ENCODE assay signal across 27 cellular contexts in genomic region chr4:102783006-102783405, GRCh38.
"Had no signal": no experiment of that assay in that cellular context is flagged by ENCODE, and none has a peak within 500 bp of the region (broad histone marks: within the 10 kb centered on the region; RNA-seq: fewer than 3 reads in every experiment).

No MANE protein-coding gene starts in this region.

- H3K9me3 ChIP-seq: gastrocnemius medialis, testis, transverse colon had no signal

- H3K27me3 Mint-ChIP-seq: activated CD4-positive, alpha-beta memory T cell treated with anti-CD3 and anti-CD28 coated beads for 36 hours; activated CD4-positive, alpha-beta T cell treated with anti-CD3 and anti-CD28 coated beads, Interleukin-2, amount 10 ng/mL, durations not matched to agents 24 days and 14 days; activated T-cell treated with anti-CD3 and anti-CD28 coated beads, Interleukin-2, amount 50 U/mL, for 24 hours; activated T-helper 17 cell treated with anti-CD3 and anti-CD28 coated beads, Interleukin-2, amount 50 U/mL, for 72 hours had no signal

- H3K4me3 ChIP-seq: gastrocnemius medialis, left ventricle myocardium inferior, lung, testis, transverse colon had no signal

- H3K27me3 ChIP-seq: gastrocnemius medialis, testis, transverse colon had no signal

- H3K27ac ChIP-seq: gastrocnemius medialis, left ventricle myocardium inferior, testis, transverse colon, VCaP had no signal

- FAIRE-seq: endothelial cell of umbilical vein, TTC549 had no signal

- H3K9me3 Mint-ChIP-seq: activated CD4-positive, alpha-beta T cell treated with anti-CD3 and anti-CD28 coated beads, Interleukin-2, amount 10 ng/mL, durations not matched to agents 24 days and 14 days; activated T-cell treated with anti-CD3 and anti-CD28 coated beads, Interleukin-2, amount 50 U/mL, for 24 hours; activated T-helper 17 cell treated with anti-CD3 and anti-CD28 coated beads, Interleukin-2, amount 50 U/mL, for 72 hours; natural killer cell had no signal

- H3K27ac Mint-ChIP-seq: activated CD4-positive, alpha-beta memory T cell treated with anti-CD3 and anti-CD28 coated beads for 36 hours; activated CD4-positive, alpha-beta T cell treated with anti-CD3 and anti-CD28 coated beads, Interleukin-2, amount 10 ng/mL, durations not matched to agents 24 days and 14 days; activated T-cell treated with anti-CD3 and anti-CD28 coated beads, Interleukin-2, amount 50 U/mL, for 24 hours; activated T-helper 17 cell treated with anti-CD3 and anti-CD28 coated beads, Interleukin-2, amount 50 U/mL, for 72 hours; natural killer cell had no signal

- H3K36me3 ChIP-seq: gastrocnemius medialis, transverse colon had no signal

- H3K4me3 Mint-ChIP-seq: activated CD4-positive, alpha-beta memory T cell treated with anti-CD3 and anti-CD28 coated beads for 36 hours; activated CD4-positive, alpha-beta T cell treated with anti-CD3 and anti-CD28 coated beads, Interleukin-2, amount 10 ng/mL, durations not matched to agents 24 days and 14 days; activated T-cell treated with anti-CD3 and anti-CD28 coated beads, Interleukin-2, amount 50 U/mL, for 24 hours; activated T-helper 17 cell treated with anti-CD3 and anti-CD28 coated beads, Interleukin-2, amount 50 U/mL, for 72 hours; natural killer cell had no signal

- H3K4me1 ChIP-seq: gastrocnemius medialis, left ventricle myocardium inferior, testis had no signal

- DNase-seq: activated CD4-positive, alpha-beta memory T cell treated with anti-CD3 and anti-CD28 coated beads for 36 hours; activated CD8-positive, alpha-beta memory T cell treated with anti-CD3 and anti-CD28 coated beads, Interleukin-2, amount 50 U/mL, for 48 hours; activated gamma-delta T cell treated with Interleukin-2 at 50 U/mL for 16 hours; activated naive CD4-positive, alpha-beta T cell treated with anti-CD3 and anti-CD28 coated beads, Interleukin-2, amount 50 U/mL, for 16 hours; activated T-cell treated with anti-CD3 and anti-CD28 coated beads, Interleukin-2, amount 50 U/mL, for 24 hours; amygdala; central memory CD4-positive, alpha-beta T cell; gastrocnemius medialis; glutamatergic neuron; islet precursor cell; left ventricle myocardium inferior; mesendoderm; natural killer cell; right cardiac atrium; stimulated activated CD4-positive, alpha-beta T cell treated with anti-CD3 and anti-CD28 coated beads, Interleukin-2, amount 100 ng/mL, for 48 hours; stimulated activated naive CD4-positive, alpha-beta T cell treated with Interleukin-2 at 50 U/mL for 16 hours; T-helper 9 cell; testis; transverse colon had no signal

- H3K36me3 Mint-ChIP-seq: activated CD4-positive, alpha-beta memory T cell treated with anti-CD3 and anti-CD28 coated beads for 36 hours; natural killer cell had no signal

- ATAC-seq: activated CD4-positive, CD25-positive, alpha-beta regulatory T cell treated with anti-CD3 and anti-CD28 coated beads, Interleukin-2, amount 50 U/mL, for 24 hours; activated T-helper 17 cell treated with anti-CD3 and anti-CD28 coated beads, Interleukin-2, amount 50 U/mL, for 72 hours; esophagus mucosa; gastrocnemius medialis; natural killer cell; right cardiac atrium had no signal
